In genomic region chr18:54181856-54182612, GRCh38 we compare ENCODE assay signal across 1 cellular context.
TF ChIP-seq lines count a peak whose summit lies in the region.

No MANE protein-coding gene starts in this region.

TF ChIP-seq in SK-N-SH treated with all-trans-retinoic acid at 6 μM for 48 hours, 23 proteins besides CTCF, POLR2A, EP300 and RAD21 (continued from another document):
- TF ChIP-seq, protein P1, sequence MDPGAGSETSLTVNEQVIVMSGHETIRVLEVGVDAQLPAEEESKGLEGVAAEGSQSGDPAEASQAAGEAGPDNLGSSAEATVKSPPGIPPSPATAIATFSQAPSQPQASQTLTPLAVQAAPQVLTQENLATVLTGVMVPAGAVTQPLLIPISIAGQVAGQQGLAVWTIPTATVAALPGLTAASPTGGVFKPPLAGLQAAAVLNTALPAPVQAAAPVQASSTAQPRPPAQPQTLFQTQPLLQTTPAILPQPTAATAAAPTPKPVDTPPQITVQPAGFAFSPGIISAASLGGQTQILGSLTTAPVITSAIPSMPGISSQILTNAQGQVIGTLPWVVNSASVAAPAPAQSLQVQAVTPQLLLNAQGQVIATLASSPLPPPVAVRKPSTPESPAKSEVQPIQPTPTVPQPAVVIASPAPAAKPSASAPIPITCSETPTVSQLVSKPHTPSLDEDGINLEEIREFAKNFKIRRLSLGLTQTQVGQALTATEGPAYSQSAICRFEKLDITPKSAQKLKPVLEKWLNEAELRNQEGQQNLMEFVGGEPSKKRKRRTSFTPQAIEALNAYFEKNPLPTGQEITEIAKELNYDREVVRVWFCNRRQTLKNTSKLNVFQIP (CRISPR knock-in tag; IDR thresholded peaks at IDR 0.05; ENCODE audit: borderline replicate concordance, low read depth) = no peak
- TF ChIP-seq ARNTL (CRISPR knock-in tag; IDR thresholded peaks at IDR 0.05; ENCODE audit: borderline replicate concordance, low read depth) (no peak), ZC3H10 (CRISPR knock-in tag; IDR thresholded peaks at IDR 0.05) (no peak), OSR1 (CRISPR knock-in tag; IDR thresholded peaks at IDR 0.05) (no peak), ZNF8 (CRISPR knock-in tag; IDR thresholded peaks at IDR 0.05) (no peak)
